Comparison of ENCODE assay signal across 8 cellular contexts in genomic region chr11:104163100-104164027, GRCh38. TPM values are rescaled to one million over a fixed set of nuclear protein-coding genes. Genes with fewer than 3 reads are reported as not detected.
DNase-seq lines count a peak whose midpoint lies in the region; ATAC-seq, FAIRE-seq and TF ChIP-seq lines count a peak whose summit lies in the region.

No MANE protein-coding gene starts in this region.

- ATAC-seq in GM21723 (IDR thresholded peaks at IDR 0.05; ENCODE audit: unreplicated experiment) = no peak
- no peak for ATAC-seq in GM18505 (IDR thresholded peaks at IDR 0.05; ENCODE audit: unreplicated experiment)

- H2AFZ ChIP-seq in SK-N-SH (ENCODE audit: low read depth) (peak overlapping the region; percentile 87), neural progenitor cell (replicated peaks) (peak overlapping the region; percentile 84)

- TF ChIP-seq CTCF in SK-N-SH (IDR thresholded peaks at IDR 0.05) (no peak), fibroblast of villous mesenchyme (IDR thresholded peaks at IDR 0.05; ENCODE audit: insufficient read depth, low read depth, low read length) (no peak), neural progenitor cell (IDR thresholded peaks at IDR 0.05) (peak; percentile 35), Caco-2 (IDR thresholded peaks at IDR 0.05; ENCODE audit: insufficient read depth in 1 of 2, low read depth in 1 of 2, low read length in 1 of 2, severe bottlenecking in 1 of 2, unreplicated experiment in 1 of 2) (no peak)

- H3K27me3 Mint-ChIP-seq in neural progenitor cell (ENCODE audit: insufficient read depth, low read depth) = peaks cover 3% of the 10 kb centered on the region
- H3K27me3 Mint-ChIP-seq in Caco-2 (ENCODE audit: insufficient read depth, unreplicated experiment) = no peaks in the 10 kb centered on the region

- no peaks in the 10 kb centered on the region for H3K9me3 ChIP-seq in SK-N-SH
- no peaks in the 10 kb centered on the region for H3K9me3 ChIP-seq in neural progenitor cell (ENCODE audit: low read depth)
- H3K9me3 ChIP-seq in Caco-2 = no peaks in the 10 kb centered on the region

- H3K27me3 ChIP-seq in SK-N-SH (ENCODE audit: insufficient read depth) (no peaks in the 10 kb centered on the region), neural progenitor cell (no peaks in the 10 kb centered on the region), Caco-2 (replicated peaks; ENCODE audit: control insufficient read depth, insufficient read depth, low read length) (no peaks in the 10 kb centered on the region)

- no peak for TF ChIP-seq RAD21 in SK-N-SH (IDR thresholded peaks at IDR 0.05; ENCODE audit: low read length)

- no TSS peak for BruUV-seq in Caco-2 (replicated peaks; lab: Mats Ljungman, UMichigan)

- H3K27ac Mint-ChIP-seq in neural progenitor cell (peak overlapping the region; percentile 88), Caco-2 (ENCODE audit: unreplicated experiment) (no peak overlapping the region)

- peaks cover 7 to 12% of the 10 kb centered on the region in 2 experiments; a peak in 2 of 4 replicates for H3K4me1 ChIP-seq in SK-N-SH (ENCODE audit: control insufficient read depth in 1 of 2, insufficient read depth in 2 of 2, low read depth in 1 of 2, low read length in 1 of 2)
- H3K4me1 ChIP-seq in neural progenitor cell = peaks cover 5% of the 10 kb centered on the region
- no peaks in the 10 kb centered on the region for H3K4me1 ChIP-seq in Caco-2

- H3K4me1 Mint-ChIP-seq in neural progenitor cell (peaks cover 2% of the 10 kb centered on the region), Caco-2 (ENCODE audit: low read depth, unreplicated experiment) (no peaks in the 10 kb centered on the region)

- no peaks in the 10 kb centered on the region for H3K36me3 ChIP-seq in SK-N-SH (replicated peaks in 1 of 2; ENCODE audit: control insufficient read depth in 1 of 2, insufficient read depth in 2 of 2, low read length in 1 of 2)
- no peaks in the 10 kb centered on the region for H3K36me3 ChIP-seq in neural progenitor cell
- H3K36me3 ChIP-seq in Caco-2 (ENCODE audit: control insufficient read depth, insufficient read depth, low read length) = no peaks in the 10 kb centered on the region

- peak; percentile 42 for DNase-seq in COLO668 (lab: John Stamatoyannopoulos, UW; ENCODE audit: unreplicated experiment)
- DNase-seq in H54 (ENCODE audit: insufficient read length, low spot score) = peak; percentile 5
- DNase-seq in SK-N-SH = peak; percentile 25
- no peak for DNase-seq in fibroblast of villous mesenchyme (ENCODE audit: low read depth)
- peak; percentile 48 for DNase-seq in neural progenitor cell (ENCODE audit: low spot score)
- DNase-seq in Caco-2 = no peak

- FAIRE-seq in H54 (lab: Jason Lieb, UNC) = no peak

- H4K20me1 ChIP-seq in SK-N-SH (ENCODE audit: insufficient read depth) = no peaks in the 10 kb centered on the region
- H4K20me1 ChIP-seq in neural progenitor cell (ENCODE audit: low read depth) = no peaks in the 10 kb centered on the region

- H3K4me3 ChIP-seq in SK-N-SH (ENCODE audit: low read depth in 2 of 2, low read length in 1 of 2) (peak overlapping the region; percentile 66 to 84), fibroblast of villous mesenchyme (ENCODE audit: low read depth, low read length) (peak overlapping the region; percentile 60), neural progenitor cell (peak overlapping the region; percentile 54), Caco-2 (ENCODE audit: low read depth, low read length) (no peak overlapping the region)

- TF ChIP-seq POLR2A in H54 (IDR thresholded peaks at IDR 0.05; ENCODE audit: low read depth, low read length) (no peak), GM18505 (IDR thresholded peaks at IDR 0.05; ENCODE audit: borderline replicate concordance, extremely low read depth, insufficient read depth, insufficient read length) (no peak)

- H3K36me3 Mint-ChIP-seq in neural progenitor cell (no peaks in the 10 kb centered on the region), Caco-2 (ENCODE audit: insufficient read depth, unreplicated experiment) (no peaks in the 10 kb centered on the region)

- H3K27ac ChIP-seq in SK-N-SH (ENCODE audit: low read depth in 2 of 2, low read length in 1 of 2) = peak overlapping the region in 1 of 2 experiments; percentile 65; a peak in 3 of 4 replicates
- H3K27ac ChIP-seq in neural progenitor cell = no peak overlapping the region

- POLR2A ChIA-PET in SK-N-SH (lab: Yijun Ruan, JAX) (no interaction called here), Caco-2 (lab: Charles Lee) (no interaction called here)

- peak overlapping the region; percentile 78 for H3K4me2 ChIP-seq in SK-N-SH
- H3K4me2 ChIP-seq in neural progenitor cell = peak overlapping the region; percentile 89

- H3K9me3 Mint-ChIP-seq in neural progenitor cell = no peaks in the 10 kb centered on the region
- no peaks in the 10 kb centered on the region for H3K9me3 Mint-ChIP-seq in Caco-2 (ENCODE audit: unreplicated experiment)

- 38% methylated on average over 27 of the region's 38 CpGs for WGBS in SK-N-SH (ENCODE audit: low lambda C conversion rate)

- no peaks in the 10 kb centered on the region for H3K79me2 ChIP-seq in SK-N-SH (ENCODE audit: insufficient read depth)
- H3K79me2 ChIP-seq in neural progenitor cell (ENCODE audit: low read depth) = no peaks in the 10 kb centered on the region

- intact Hi-C loops in Caco-2 (cut with micrococcal nuclease; ENCODE audit: unreplicated experiment) = no loop called here

- H3K4me3 Mint-ChIP-seq in neural progenitor cell (peak overlapping the region; percentile 99), Caco-2 (ENCODE audit: unreplicated experiment) (no peak overlapping the region)

- CTCF ChIA-PET in SK-N-SH (lab: Yijun Ruan, JAX) (interaction anchor here (0.6 to 3.7 kb wide), 8 partner anchors 12 to 1701 kb away, joined by 3 to 18 read pairs (median 4); no protein-coding TSS in a partner anchor), Caco-2 (lab: Charles Lee) (interaction anchor here (1.1 kb wide), 1 partner anchor 481 kb away, joined by 3 read pairs; no protein-coding TSS in a partner anchor)

- no peak for TF ChIP-seq EP300 in SK-N-SH (IDR thresholded peaks at IDR 0.05; ENCODE audit: borderline replicate concordance in 1 of 2, low read depth in 1 of 2, low read length in 1 of 2)

- peak overlapping the region; percentile 32; the same call in 1 of the 2 replicates for H3K9ac ChIP-seq in SK-N-SH
- H3K9ac ChIP-seq in neural progenitor cell = no peak overlapping the region

- 0 out of 2 replicates have a peak, but pooled peaks cover 4% of the 10 kb centered on the region for H3K9me2 ChIP-seq in SK-N-SH

- H3F3A ChIP-seq in SK-N-SH (replicated peaks; ENCODE audit: insufficient read depth) (peaks cover 5% of the 10 kb centered on the region), neural progenitor cell (ENCODE audit: low read depth) (peaks cover 27% of the 10 kb centered on the region)

TF ChIP-seq in SK-N-SH, 30 proteins besides CTCF, POLR2A, EP300 and RAD21:
- TF ChIP-seq ZBTB33 (IDR thresholded peaks at IDR 0.05; ENCODE audit: borderline replicate concordance, low read depth) (no peak), RFX5 (IDR thresholded peaks at IDR 0.05; ENCODE audit: low read length) (no peak)

RNA-seq across cellular contexts. Expression of gene PDGFD, which starts 0.6 kb away (rescaled TPM):
- polyA plus RNA-seq in SK-N-SH (2012; rRNA removed) = 4.8 and 7.0 TPM in 2 replicates
- 8.2 and 9.4 TPM in 2 replicates for polyA plus RNA-seq in SK-N-SH (2012; cell fraction: cytosol; rRNA removed)
- polyA plus RNA-seq in SK-N-SH (2012; cell fraction: nucleus; rRNA removed) = 2.2 and 4.9 TPM in 2 replicates
- 4.8 and 6.9 TPM in 2 replicates for total RNA-seq in fibroblast of villous mesenchyme
- total RNA-seq in neural progenitor cell (ENCODE audit: low replicate concordance) = 2.9 and 3.7 TPM in 2 replicates
- not detected in 2 replicates for total RNA-seq in Caco-2 (2022)

Comparison
In these comparisons a context has a peak if more than half of its experiments do, and no peak if none do; other contexts are left out.
1. DNase-seq: peak in COLO668 (single experiment), H54 (single experiment), SK-N-SH (single experiment) and neural progenitor cell (single experiment); none in fibroblast of villous mesenchyme (single experiment) and Caco-2 (0 of 2).